ENCODE assay signal across 19 cellular contexts in genomic region chr16:2914233-2914632, GRCh38. TPM values are rescaled to one million over a fixed set of nuclear protein-coding genes. Genes with fewer than 3 reads are reported as not detected.
DNase-seq lines count a peak whose midpoint lies in the region; ATAC-seq, FAIRE-seq and TF ChIP-seq lines count a peak whose summit lies in the region.
"Had no signal": no experiment of that assay in that cellular context is flagged by ENCODE, and none has a peak within 500 bp of the region (broad histone marks: within the 10 kb centered on the region; RNA-seq: fewer than 3 reads in every experiment).

No MANE protein-coding gene starts in this region.

- H2AK5ac ChIP-seq in IMR-90 (ENCODE audit: low read depth, low read length) = 0 out of 2 replicates have a peak overlapping the region, but pooled peaks have one; percentile 13

- H2BK15ac ChIP-seq in IMR-90 (ENCODE audit: low read depth, low read length) = no peak overlapping the region

- H3K27ac ChIP-seq in IMR-90 (ENCODE audit: insufficient read depth, low read length) (no peak overlapping the region), K562 (ENCODE audit: extremely low read depth, low read depth, low read length) (no peak overlapping the region), pancreas (no peak overlapping the region)
- H3K27ac ChIP-seq: tibial nerve had no signal

- peak overlapping the region; percentile 78 for H3K4me3 Mint-ChIP-seq in neural crest cell
- H3K4me3 Mint-ChIP-seq: memory B cell had no signal

- CTCF ChIA-PET in IMR-90 (lab: Yijun Ruan, JAX) = interaction anchor here (1.4 kb wide), 1 partner anchor 13 kb away, joined by 5 read pairs; no protein-coding TSS in a partner anchor
- CTCF ChIA-PET in K562 (lab: Yijun Ruan, JAX; ENCODE audit: low intra/inter-chr PET ratio) = no interaction called here

- peaks cover 16% of the 10 kb centered on the region for H3K79me2 ChIP-seq in K562 (ENCODE audit: control insufficient read depth, insufficient read depth, low read length)

- peak; percentile 2 for DNase-seq in D721Med (ENCODE audit: insufficient read length, low spot score)
- DNase-seq in IMR-90 = no peak
- DNase-seq in K562 (ENCODE audit: extremely low read depth in 1 of 4, low spot score in 3 of 4) = peak in 1 of 4 experiments; percentile 25
- DNase-seq in neural crest cell (ENCODE audit: low read depth, low spot score) = no peak
- no peak for DNase-seq in pancreas
- no peak for DNase-seq in iPS-NIHi11 (ENCODE audit: low spot score)
- DNase-seq: cerebellar nuclear complex; naive B cell; NCI-H2171 treated with DMSO at 0.1 percent for 48 hours; NCI-H526 treated with DMSO at 0.1 percent for 48 hours; small intestine; stimulated activated CD4-positive, alpha-beta T cell treated with anti-CD3 and anti-CD28 coated beads, Interleukin-2, amount 100 ng/mL, for 48 hours; stimulated activated naive CD8-positive, alpha-beta T cell treated with anti-CD3 and anti-CD28 coated beads, Interleukin-15, amount 100 ng/mL, for 72 hours had no signal

- BruUV-seq in IMR-90 (replicated peaks; lab: Mats Ljungman, UMichigan) (no TSS peak), K562 (replicated peaks; lab: Mats Ljungman, UMichigan) (no TSS peak)

- peaks cover 3% of the 10 kb centered on the region; the same call in 1 of the 2 replicates for H3K9me1 ChIP-seq in IMR-90 (ENCODE audit: insufficient read depth, low read length)
- H3K9me1 ChIP-seq in K562 (ENCODE audit: control insufficient read depth, insufficient read depth, low read length) = no peaks in the 10 kb centered on the region

- peaks cover 22% of the 10 kb centered on the region for H3K4me1 Mint-ChIP-seq in neural crest cell

- H3K4ac ChIP-seq in IMR-90 (ENCODE audit: low read depth, low read length) = no peak overlapping the region

- in situ Hi-C loops in IMR-90 (cut with MboI; ENCODE audit: low sequenced_read_pairs) (loop anchor here (10.0 kb wide), 1 partner anchor 79 kb away; the partner anchor contains the start of gene ZG16B), K562 (cut with MboI) (loop anchor here (5.0 kb wide), 1 partner anchor 42 kb away; no protein-coding TSS in a partner anchor)

- no peaks in the 10 kb centered on the region for H3K27me3 ChIP-seq in IMR-90 (ENCODE audit: control insufficient read depth, insufficient read depth, low read length)
- no peaks in the 10 kb centered on the region for H3K27me3 ChIP-seq in K562 (ENCODE audit: control insufficient read depth in 2 of 2, insufficient read depth in 2 of 2, low read length in 2 of 2)
- no peaks in the 10 kb centered on the region for H3K27me3 ChIP-seq in pancreas
- H3K27me3 ChIP-seq: gastroesophageal sphincter, tibial nerve had no signal

- peaks cover 10% of the 10 kb centered on the region; the same call in 1 of the 2 replicates for H4K20me1 ChIP-seq in IMR-90 (ENCODE audit: insufficient read depth, low read length)
- H4K20me1 ChIP-seq in K562 (replicated peaks; ENCODE audit: control insufficient read depth, insufficient read depth, low read length) = no peaks in the 10 kb centered on the region

- H3K4me3 ChIP-seq in IMR-90 (ENCODE audit: insufficient read depth, low read depth, low read length) (no peak overlapping the region), K562 (no peak overlapping the region), pancreas (no peak overlapping the region)
- H3K4me3 ChIP-seq: gastroesophageal sphincter, tibial nerve had no signal

- no peak overlapping the region for H2BK120ac ChIP-seq in IMR-90 (ENCODE audit: low read depth, low read length)

- no peak overlapping the region for H3K56ac ChIP-seq in IMR-90 (ENCODE audit: extremely low read depth, insufficient read depth, low read length)

- TF ChIP-seq EP300 in K562 (IDR thresholded peaks at IDR 0.05; ENCODE audit: low read length) = no peak

- no peak overlapping the region for H3K23ac ChIP-seq in IMR-90 (ENCODE audit: low read depth, low read length)

- H3K9me3 ChIP-seq in IMR-90 (ENCODE audit: control insufficient read depth, insufficient read depth, low read length) (no peaks in the 10 kb centered on the region), K562 (replicated peaks; ENCODE audit: control insufficient read depth, insufficient read depth, low read depth, low read length) (no peaks in the 10 kb centered on the region), pancreas (no peaks in the 10 kb centered on the region)
- H3K9me3 ChIP-seq: gastroesophageal sphincter, tibial nerve had no signal

- H3K4me2 ChIP-seq in IMR-90 (ENCODE audit: low read depth, low read length) (no peak overlapping the region), K562 (ENCODE audit: insufficient read depth, low read length) (no peak overlapping the region)

- dilution Hi-C loops in IMR-90 (cut with HindIII; ENCODE audit: low sequenced_read_pairs, unreplicated experiment) = no loop called here

- H3K36me3 ChIP-seq in IMR-90 (ENCODE audit: control insufficient read depth, insufficient read depth, low read length) = peaks cover 14% of the 10 kb centered on the region
- peaks cover 25% of the 10 kb centered on the region; the same call in 2 of the 3 replicates for H3K36me3 ChIP-seq in K562 (ENCODE audit: control insufficient read depth, insufficient read depth, low read length)
- no peaks in the 10 kb centered on the region for H3K36me3 ChIP-seq in pancreas

- no peaks in the 10 kb centered on the region for H3K9me3 Mint-ChIP-seq in neural crest cell
- H3K9me3 Mint-ChIP-seq: IgD-negative memory B cell; memory B cell; naive B cell; stimulated activated naive CD8-positive, alpha-beta T cell treated with anti-CD3 and anti-CD28 coated beads, Interleukin-15, amount 100 ng/mL, for 72 hours had no signal

- peak overlapping the region; percentile 55 for H2AK9ac ChIP-seq in IMR-90 (replicated peaks; ENCODE audit: low read depth, low read length, poor library complexity)

- H3K27ac Mint-ChIP-seq in neural crest cell (ENCODE audit: unreplicated experiment) = no peak overlapping the region
- H3K27ac Mint-ChIP-seq: memory B cell; naive B cell; stimulated activated naive CD8-positive, alpha-beta T cell treated with anti-CD3 and anti-CD28 coated beads, Interleukin-15, amount 100 ng/mL, for 72 hours had no signal

- no peak overlapping the region for H4K5ac ChIP-seq in IMR-90 (ENCODE audit: low read depth, low read length)

- H3K9ac ChIP-seq in IMR-90 (ENCODE audit: low read depth, low read length) (no peak overlapping the region), K562 (ENCODE audit: insufficient read depth in 1 of 2, low read depth in 2 of 2, low read length in 2 of 2) (peak overlapping the region in 1 of 2 experiments; percentile 55; a peak in 1 of 4 replicates)

- POLR2A ChIA-PET in IMR-90 (lab: Charles Lee; ENCODE audit: unreplicated experiment) (no interaction called here), K562 (lab: Yijun Ruan, JAX) (interaction anchor here (0.6 kb wide), 1 partner anchor 33 kb away, joined by 3 read pairs; no protein-coding TSS in a partner anchor)

- H2BK20ac ChIP-seq in IMR-90 (ENCODE audit: low read depth, low read length) = no peak overlapping the region

- 94% methylated on average over 2 of the region's 12 CpGs; no CpG with 5 or more reads in 1 of the 2 experiments for WGBS in IMR-90 (ENCODE audit: extremely low coverage in 2 of 2, insufficient read length in 1 of 2), 2 experiments
- 82% methylated on average over 12 of the region's 12 CpGs for WGBS in K562 (ENCODE audit: insufficient coverage, low coverage, missing lambda C conversion rate)
- 82 to 91% methylated on average over 12 of the region's 12 CpGs for WGBS in pancreas, 2 donors

- H2AFZ ChIP-seq in IMR-90 (replicated peaks; ENCODE audit: low read length, poor library complexity) (no peak overlapping the region), K562 (ENCODE audit: low read depth, low read length) (no peak overlapping the region)

- H3K18ac ChIP-seq in IMR-90 (ENCODE audit: low read depth, low read length) = no peak overlapping the region

- H3K4me1 ChIP-seq in IMR-90 (ENCODE audit: control insufficient read depth, insufficient read depth, low read length) (peaks cover 6% of the 10 kb centered on the region), K562 (replicated peaks in 1 of 2; ENCODE audit: control insufficient read depth in 2 of 2, insufficient read depth in 2 of 2, low read length in 2 of 2) (peaks cover 18 to 38% of the 10 kb centered on the region in 2 experiments), pancreas (peaks cover 0 to 6% (median 0%) of the 10 kb centered on the region in 3 donors)

- no peak for TF ChIP-seq RAD21 in IMR-90 (IDR thresholded peaks at IDR 0.05; ENCODE audit: low read length)
- TF ChIP-seq RAD21 in K562 (CRISPR knock-in tag; conservative IDR thresholded peaks at IDR 0.05 in 1 of 2, IDR thresholded peaks at IDR 0.05 in 1 of 2) = no peak

- ATAC-seq in IMR-90 (ENCODE audit: low read depth) (no peak), K562 (no peak), HG03457 (IDR thresholded peaks at IDR 0.05; ENCODE audit: unreplicated experiment) (no peak), pancreas (no peak)
- ATAC-seq: esophagus mucosa; gastroesophageal sphincter; stimulated activated naive CD8-positive, alpha-beta T cell treated with anti-CD3 and anti-CD28 coated beads, Interleukin-15, amount 100 ng/mL, for 72 hours had no signal

- no peak overlapping the region for H4K8ac ChIP-seq in IMR-90 (ENCODE audit: low read depth in 2 of 2, low read length in 2 of 2)

- TF ChIP-seq CTCF in D721Med (IDR thresholded peaks at IDR 0.05; ENCODE audit: insufficient read depth, missing control alignments) = no peak
- TF ChIP-seq CTCF in IMR-90 (conservative IDR thresholded peaks at IDR 0.05; ENCODE audit: low read depth, low read length) = no peak
- TF ChIP-seq CTCF in K562 (IDR thresholded peaks at IDR 0.05 in 2 of 3, conservative IDR thresholded peaks at IDR 0.05 in 1 of 3; ENCODE audit: insufficient read depth in 2 of 3, low read depth in 1 of 3, low read length in 3 of 3) = peak in 2 of 3 experiments; percentile 4 to 17; a peak in 1 of 6 replicates
- TF ChIP-seq CTCF in neural crest cell (conservative IDR thresholded peaks at IDR 0.05) = no peak
- no peak for TF ChIP-seq CTCF in pancreas (IDR thresholded peaks at IDR 0.05)

- no peak overlapping the region for H3K14ac ChIP-seq in IMR-90 (replicated peaks; ENCODE audit: low read depth, low read length)

- no peak overlapping the region for H2BK5ac ChIP-seq in IMR-90 (ENCODE audit: low read depth, low read length, poor library complexity, severe bottlenecking)

- peaks cover 18% of the 10 kb centered on the region for H3K27me3 Mint-ChIP-seq in neural crest cell (ENCODE audit: low read depth)
- H3K27me3 Mint-ChIP-seq: IgD-negative memory B cell; memory B cell; naive B cell; stimulated activated naive CD8-positive, alpha-beta T cell treated with anti-CD3 and anti-CD28 coated beads, Interleukin-15, amount 100 ng/mL, for 72 hours had no signal

- no peaks in the 10 kb centered on the region for H3K36me3 Mint-ChIP-seq in neural crest cell (ENCODE audit: low read depth)
- H3K36me3 Mint-ChIP-seq: IgD-negative memory B cell, naive B cell had no signal

- TF ChIP-seq POLR2A in IMR-90 (IDR thresholded peaks at IDR 0.05; ENCODE audit: low read depth, low read length) (no peak), K562 (conservative IDR thresholded peaks at IDR 0.05) (no peak)

- no peak overlapping the region for H4K91ac ChIP-seq in IMR-90 (ENCODE audit: insufficient read depth, low read depth, low read length)

- FAIRE-seq in D721Med (lab: Jason Lieb, UNC) (no peak), K562 (lab: Jason Lieb, UNC) (no peak), pancreas (lab: Jason Lieb, UNC) (no peak)
- FAIRE-seq: small intestine had no signal

- H3K79me1 ChIP-seq in IMR-90 (ENCODE audit: low read depth in 1 of 2, low read length in 2 of 2) = peaks cover 8 to 38% of the 10 kb centered on the region in 2 experiments

- intact Hi-C loops in IMR-90 (cut with micrococcal nuclease) = no loop called here
- intact Hi-C loops in K562 (cut with micrococcal nuclease) = no loop called here
- intact Hi-C loops in pancreas (cut with DNase I) = no loop called here

RNA-seq across cellular contexts. Expression of gene FLYWCH1, which starts 2.5 kb away (rescaled TPM):
- total RNA-seq in IMR-90 (2012; rRNA removed) (14.3 and 16.1 TPM in 2 replicates), K562 (2014; rRNA removed) (27.0 and 32.8 TPM in 2 replicates), K562 (2014; rRNA removed; fragmentation: Illumina TruSeq; extraction: Trizol) (2.2 and 2.5 TPM in 2 replicates), K562 (2015; rRNA removed; fragmentation: Illumina TruSeq; extraction: Trizol) (10.3 and 11.3 TPM in 2 replicates), K562 (2021) (32.7 and 33.6 TPM in 2 replicates), neural crest cell (26.4 and 26.7 TPM in 2 replicates), pancreas (10 to 100 TPM; 11.5 to 18.6 (median 14.9) TPM)
- polyA plus RNA-seq in IMR-90 (2012; rRNA removed) (25.2 and 32.3 TPM in 2 replicates), K562 (2011; rRNA removed) (6.1 and 8.4 TPM in 2 replicates), K562 (2014; fragmentation: Illumina TruSeq; extraction: Trizol) (11.6 and 13.2 TPM in 2 replicates), K562 (2014; fragmentation: Nextera tagmentation; extraction: Ambion mirVana) (under 1 TPM; 0.18 to 0.52 TPM), K562 (2014; rRNA removed) (18.7 and 20.4 TPM in 2 replicates), pancreas (10 to 100 TPM; 31.5 to 40.4 TPM)
- 38.1 and 39.5 TPM in 2 replicates for polyA plus RNA-seq in IMR-90 (2012; cell fraction: cytosol; rRNA removed)
- polyA plus RNA-seq in IMR-90 (2012; cell fraction: nucleus; rRNA removed; ENCODE audit: low replicate concordance) = 68.9 and 113 TPM in 2 replicates
- total RNA-seq in K562 (2011; cell fraction: chromatin; rRNA removed; ENCODE audit: low replicate concordance) = 17.5 and 43.7 TPM in 2 replicates
- total RNA-seq in K562 (2011; cell fraction: nucleolus; rRNA removed) = 32.5 and 32.6 TPM in 2 replicates
- 23.0 and 25.4 TPM in 2 replicates for total RNA-seq in K562 (2011; cell fraction: nucleoplasm; rRNA removed)
- 11.7 and 27.6 TPM in 2 replicates for polyA plus RNA-seq in K562 (2011; cell fraction: cytosol; rRNA removed)
- polyA plus RNA-seq in K562 (2011; cell fraction: nucleus; rRNA removed) = 18.7 and 32.5 TPM in 2 replicates
- 15.4 and 25.6 TPM in 2 replicates for polyA plus RNA-seq in K562 (2012)
- polyA minus RNA-seq in K562 (2011; rRNA and poly(A)+ RNA removed) = 2.1 and 5.8 TPM in 2 replicates
- 8.8 and 13.6 TPM in 2 replicates for polyA minus RNA-seq in K562 (2011; cell fraction: cytosol; rRNA and poly(A)+ RNA removed)
- polyA minus RNA-seq in K562 (2011; cell fraction: nucleus; rRNA and poly(A)+ RNA removed) = 10.6 and 11.7 TPM in 2 replicates

RNA-seq across cellular contexts. Expression of gene FLYWCH2, which starts 31.2 kb away (rescaled TPM):
- total RNA-seq in IMR-90 (2012; rRNA removed) (42.3 and 48.9 TPM in 2 replicates), K562 (2014; rRNA removed) (55.5 and 69.2 TPM in 2 replicates), K562 (2014; rRNA removed; fragmentation: Illumina TruSeq; extraction: Trizol) (3.5 and 4.8 TPM in 2 replicates), K562 (2015; rRNA removed; fragmentation: Illumina TruSeq; extraction: Trizol) (24.2 and 28.0 TPM in 2 replicates), K562 (2021) (25.4 and 28.4 TPM in 2 replicates), neural crest cell (32.3 and 32.4 TPM in 2 replicates), pancreas (10 to 100 TPM in 1 of 6 donors, 1 to 10 TPM in 5; 5.8 to 10.1 (median 7.7) TPM)
- polyA plus RNA-seq in IMR-90 (2012; rRNA removed) (66.3 and 77.2 TPM in 2 replicates), K562 (2011; rRNA removed) (7.6 and 11.4 TPM in 2 replicates), K562 (2014; fragmentation: Illumina TruSeq; extraction: Trizol) (5.8 and 22.3 TPM in 2 replicates), K562 (2014; fragmentation: Nextera tagmentation; extraction: Ambion mirVana) (1 to 10 TPM in 1 of 2 experiments, under 1 TPM in 1; 0.70 to 1.4 TPM), K562 (2014; rRNA removed) (45.7 and 52.6 TPM in 2 replicates), pancreas (10 to 100 TPM; 18.2 to 26.1 TPM)
- 131 and 168 TPM in 2 replicates for polyA plus RNA-seq in IMR-90 (2012; cell fraction: cytosol; rRNA removed)
- polyA plus RNA-seq in IMR-90 (2012; cell fraction: nucleus; rRNA removed; ENCODE audit: low replicate concordance) = 22.4 and 65.5 TPM in 2 replicates
- 2.1 and 5.8 TPM in 2 replicates for total RNA-seq in K562 (2011; cell fraction: chromatin; rRNA removed; ENCODE audit: low replicate concordance)
- total RNA-seq in K562 (2011; cell fraction: nucleolus; rRNA removed) = 5.5 and 7.5 TPM in 2 replicates
- 3.2 and 5.1 TPM in 2 replicates for total RNA-seq in K562 (2011; cell fraction: nucleoplasm; rRNA removed)
- 18.7 and 38.7 TPM in 2 replicates for polyA plus RNA-seq in K562 (2011; cell fraction: cytosol; rRNA removed)
- 9.2 and 10.8 TPM in 2 replicates for polyA plus RNA-seq in K562 (2011; cell fraction: nucleus; rRNA removed)
- polyA plus RNA-seq in K562 (2012) = 21.3 and 30.5 TPM in 2 replicates
- polyA minus RNA-seq in K562 (2011; rRNA and poly(A)+ RNA removed) = 0.96 and 1.9 TPM in 2 replicates
- polyA minus RNA-seq in K562 (2011; cell fraction: cytosol; rRNA and poly(A)+ RNA removed) = 8.5 and 10.3 TPM in 2 replicates
- 2.6 and 4.6 TPM in 2 replicates for polyA minus RNA-seq in K562 (2011; cell fraction: nucleus; rRNA and poly(A)+ RNA removed)

RNA-seq across cellular contexts. Expression of gene KREMEN2, which starts 49.8 kb away (rescaled TPM):
- not detected in 2 replicates for total RNA-seq in IMR-90 (2012; rRNA removed)
- 0.03 and 0.11 TPM in 2 replicates for polyA plus RNA-seq in IMR-90 (2012; rRNA removed)
- 0.09 and 0.18 TPM in 2 replicates for polyA plus RNA-seq in IMR-90 (2012; cell fraction: cytosol; rRNA removed)
- 0.03 and 0.30 TPM in 2 replicates for polyA plus RNA-seq in IMR-90 (2012; cell fraction: nucleus; rRNA removed; ENCODE audit: low replicate concordance)
- total RNA-seq in K562 (2011; cell fraction: chromatin; rRNA removed; ENCODE audit: low replicate concordance) = 1.7 and 9.3 TPM in 2 replicates
- 17.9 and 19.0 TPM in 2 replicates for total RNA-seq in K562 (2011; cell fraction: nucleolus; rRNA removed)
- 5.8 and 6.7 TPM in 2 replicates for total RNA-seq in K562 (2011; cell fraction: nucleoplasm; rRNA removed)
- total RNA-seq in K562 (2014; rRNA removed) = 7.7 and 8.6 TPM in 2 replicates
- 0.67 and 0.84 TPM in 2 replicates for total RNA-seq in K562 (2014; rRNA removed; fragmentation: Illumina TruSeq; extraction: Trizol)
- 1.5 and 2.0 TPM in 2 replicates for total RNA-seq in K562 (2015; rRNA removed; fragmentation: Illumina TruSeq; extraction: Trizol)
- total RNA-seq in K562 (2021) = 7.6 and 8.2 TPM in 2 replicates
- 1.4 and 3.1 TPM in 2 replicates for polyA plus RNA-seq in K562 (2011; rRNA removed)
- polyA plus RNA-seq in K562 (2011; cell fraction: cytosol; rRNA removed) = 3.1 and 10.2 TPM in 2 replicates
- polyA plus RNA-seq in K562 (2011; cell fraction: nucleus; rRNA removed) = 14.7 and 20.3 TPM in 2 replicates
- 1.2 and 3.0 TPM in 2 replicates for polyA plus RNA-seq in K562 (2012)
- polyA plus RNA-seq in K562 (2014; fragmentation: Illumina TruSeq; extraction: Trizol) = 0.25 and 1.5 TPM in 2 replicates
- polyA plus RNA-seq in K562 (2014; fragmentation: Nextera tagmentation; extraction: Ambion mirVana) = under 1 TPM in 1 of 2 experiments, not detected in 1; 0.04 TPM
- 7.1 and 7.5 TPM in 2 replicates for polyA plus RNA-seq in K562 (2014; rRNA removed)
- 0.21 and 0.30 TPM in 2 replicates for polyA minus RNA-seq in K562 (2011; rRNA and poly(A)+ RNA removed)
- 2.8 and 2.9 TPM in 2 replicates for polyA minus RNA-seq in K562 (2011; cell fraction: cytosol; rRNA and poly(A)+ RNA removed)
- 2.4 and 2.9 TPM in 2 replicates for polyA minus RNA-seq in K562 (2011; cell fraction: nucleus; rRNA and poly(A)+ RNA removed)
- 1.0 TPM in 2 replicates for total RNA-seq in neural crest cell
- total RNA-seq in pancreas = under 1 TPM in 3 of 6 donors, not detected in 3; 0.09 to 0.32 (median 0.16) TPM
- polyA plus RNA-seq in pancreas = under 1 TPM; 0.07 to 0.27 TPM
- total RNA-seq: gastroesophageal sphincter, tibial nerve had no signal

RNA-seq across cellular contexts. Expression of gene PAQR4, which starts 54.9 kb away (rescaled TPM):
- 2.2 TPM in 2 replicates for total RNA-seq in IMR-90 (2012; rRNA removed)
- polyA plus RNA-seq in IMR-90 (2012; rRNA removed) = 10.0 and 10.1 TPM in 2 replicates
- 8.9 and 10.0 TPM in 2 replicates for polyA plus RNA-seq in IMR-90 (2012; cell fraction: cytosol; rRNA removed)
- 7.4 and 19.4 TPM in 2 replicates for polyA plus RNA-seq in IMR-90 (2012; cell fraction: nucleus; rRNA removed; ENCODE audit: low replicate concordance)
- 19.5 and 61.4 TPM in 2 replicates for total RNA-seq in K562 (2011; cell fraction: chromatin; rRNA removed; ENCODE audit: low replicate concordance)
- total RNA-seq in K562 (2011; cell fraction: nucleolus; rRNA removed) = 51.0 and 53.6 TPM in 2 replicates
- total RNA-seq in K562 (2011; cell fraction: nucleoplasm; rRNA removed) = 31.3 and 34.3 TPM in 2 replicates
- 25.3 and 30.1 TPM in 2 replicates for total RNA-seq in K562 (2014; rRNA removed)
- total RNA-seq in K562 (2014; rRNA removed; fragmentation: Illumina TruSeq; extraction: Trizol) = 8.2 and 10.7 TPM in 2 replicates
- 19.5 and 22.0 TPM in 2 replicates for total RNA-seq in K562 (2015; rRNA removed; fragmentation: Illumina TruSeq; extraction: Trizol)
- 40.4 TPM in 2 replicates for total RNA-seq in K562 (2021)
- polyA plus RNA-seq in K562 (2011; rRNA removed) = 11.6 and 14.6 TPM in 2 replicates
- polyA plus RNA-seq in K562 (2011; cell fraction: cytosol; rRNA removed) = 16.4 and 41.9 TPM in 2 replicates
- 40.3 and 69.3 TPM in 2 replicates for polyA plus RNA-seq in K562 (2011; cell fraction: nucleus; rRNA removed)
- 21.4 and 26.0 TPM in 2 replicates for polyA plus RNA-seq in K562 (2012)
- polyA plus RNA-seq in K562 (2014; fragmentation: Illumina TruSeq; extraction: Trizol) = 21.1 and 27.8 TPM in 2 replicates
- polyA plus RNA-seq in K562 (2014; fragmentation: Nextera tagmentation; extraction: Ambion mirVana) = 1 to 10 TPM in 1 of 2 experiments, under 1 TPM in 1; 0.62 to 1.0 TPM
- polyA plus RNA-seq in K562 (2014; rRNA removed) = 28.9 and 31.6 TPM in 2 replicates
- polyA minus RNA-seq in K562 (2011; rRNA and poly(A)+ RNA removed) = 4.7 and 8.4 TPM in 2 replicates
- polyA minus RNA-seq in K562 (2011; cell fraction: cytosol; rRNA and poly(A)+ RNA removed) = 13.9 and 18.4 TPM in 2 replicates
- 10.0 and 12.0 TPM in 2 replicates for polyA minus RNA-seq in K562 (2011; cell fraction: nucleus; rRNA and poly(A)+ RNA removed)
- 53.3 and 53.4 TPM in 2 replicates for total RNA-seq in neural crest cell
- 1 to 10 TPM; 5.3 to 9.1 (median 6.3) TPM for total RNA-seq in pancreas
- 10 to 100 TPM in 1 of 2 donors, 1 to 10 TPM in 1; 6.6 to 12.5 TPM for polyA plus RNA-seq in pancreas

RNA-seq across cellular contexts. Expression of gene PRSS22, which starts 56.3 kb away (rescaled TPM):
- not detected in 2 replicates for total RNA-seq in IMR-90 (2012; rRNA removed)
- not detected in 2 replicates for polyA plus RNA-seq in IMR-90 (2012; rRNA removed)
- 0.03 and 0.42 TPM in 2 replicates for polyA plus RNA-seq in IMR-90 (2012; cell fraction: cytosol; rRNA removed)
- 0.63 and 1.1 TPM in 2 replicates for polyA plus RNA-seq in IMR-90 (2012; cell fraction: nucleus; rRNA removed; ENCODE audit: low replicate concordance)
- not detected in 2 replicates for total RNA-seq in K562 (2011; cell fraction: chromatin; rRNA removed; ENCODE audit: low replicate concordance)
- total RNA-seq in K562 (2011; cell fraction: nucleolus; rRNA removed) = not detected in 2 replicates
- total RNA-seq in K562 (2011; cell fraction: nucleoplasm; rRNA removed) = not detected in 2 replicates
- not detected in 2 replicates for total RNA-seq in K562 (2014; rRNA removed)
- not detected in 2 replicates for total RNA-seq in K562 (2014; rRNA removed; fragmentation: Illumina TruSeq; extraction: Trizol)
- not detected in 2 replicates for total RNA-seq in K562 (2015; rRNA removed; fragmentation: Illumina TruSeq; extraction: Trizol)
- total RNA-seq in K562 (2021) = not detected in 2 replicates
- polyA plus RNA-seq in K562 (2011; rRNA removed) = 0.13 TPM in 1 of 2 replicates, not detected in the other
- polyA plus RNA-seq in K562 (2011; cell fraction: cytosol; rRNA removed) = 0.07 TPM in 1 of 2 replicates, not detected in the other
- polyA plus RNA-seq in K562 (2011; cell fraction: nucleus; rRNA removed) = 0.29 and 0.97 TPM in 2 replicates
- polyA plus RNA-seq in K562 (2012) = 0.24 TPM in 1 of 2 replicates, not detected in the other
- not detected in 2 replicates for polyA plus RNA-seq in K562 (2014; fragmentation: Illumina TruSeq; extraction: Trizol)
- polyA plus RNA-seq in K562 (2014; fragmentation: Nextera tagmentation; extraction: Ambion mirVana) = not detected
- polyA plus RNA-seq in K562 (2014; rRNA removed) = 0.42 TPM in 1 of 2 replicates, not detected in the other
- polyA minus RNA-seq in K562 (2011; rRNA and poly(A)+ RNA removed) = not detected in 2 replicates
- polyA minus RNA-seq in K562 (2011; cell fraction: cytosol; rRNA and poly(A)+ RNA removed) = not detected in 2 replicates
- polyA minus RNA-seq in K562 (2011; cell fraction: nucleus; rRNA and poly(A)+ RNA removed) = not detected in 2 replicates
- not detected in 2 replicates for total RNA-seq in neural crest cell
- total RNA-seq in pancreas = 10 to 100 TPM in 3 of 6 donors, 1 to 10 TPM in 3; 8.4 to 28.5 (median 13.1) TPM
- 10 to 100 TPM; 48.7 to 59.5 TPM for polyA plus RNA-seq in pancreas
- total RNA-seq: tibial nerve had no signal
- polyA plus RNA-seq: IgD-negative memory B cell had no signal

Comparison
In these comparisons a context has a peak if more than half of its experiments do, and no peak if none do; other contexts are left out.
1. CTCF ChIP-seq: peak in K562 (2 of 3); none in D721Med (single experiment), IMR-90 (single experiment), neural crest cell (single experiment) and pancreas (0 of 4).